ENCODE assay signal across 9 cellular contexts in the genomic region with DNA sequence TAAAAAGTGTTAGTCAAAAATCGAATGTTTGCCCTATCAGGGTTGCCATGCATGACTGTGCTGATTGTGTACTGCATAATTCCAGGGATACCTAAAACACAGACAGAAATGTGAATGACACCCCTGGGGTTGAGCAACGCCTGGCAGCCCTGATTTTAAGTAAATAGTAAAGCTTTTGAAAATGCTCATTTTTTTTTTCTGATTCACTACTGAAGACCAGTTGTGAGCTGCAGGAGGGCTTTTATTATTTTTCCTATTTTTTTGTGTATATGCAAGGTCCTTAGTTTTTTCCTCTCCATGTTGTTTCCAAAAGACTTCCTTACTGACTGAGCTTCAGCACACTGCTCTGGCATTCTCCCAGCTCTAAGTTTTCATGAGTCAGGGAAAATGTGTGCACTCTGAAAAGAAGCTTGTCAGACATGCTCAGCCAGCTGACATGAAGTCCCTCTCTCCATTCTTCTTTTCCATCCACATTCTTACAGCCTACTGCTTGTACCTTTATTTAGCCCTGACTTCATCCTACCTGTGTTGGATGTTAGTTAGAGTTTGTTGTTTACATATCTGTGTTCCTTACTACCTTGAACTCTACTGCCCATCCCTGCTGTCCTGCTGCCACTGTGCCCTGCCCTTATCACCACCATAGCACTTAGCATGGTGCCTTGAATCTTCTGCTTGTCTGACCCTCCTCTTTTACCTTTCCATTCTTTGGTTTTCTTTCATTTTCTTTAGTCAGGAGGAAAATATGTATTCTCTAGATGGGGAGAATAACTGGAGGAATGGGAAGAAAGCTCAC.
DNase-seq lines count a peak whose midpoint lies in the region; ATAC-seq, FAIRE-seq and TF ChIP-seq lines count a peak whose summit lies in the region.
"Had no signal": no experiment of that assay in that cellular context is flagged by ENCODE, and none has a peak within 500 bp of the region (broad histone marks: within the 10 kb centered on the region; RNA-seq: fewer than 3 reads in every experiment).

No MANE protein-coding gene starts in this region.

- peaks cover 0 to 6% of the 10 kb centered on the region in 2 donors for H3K4me1 ChIP-seq in left lung

- no peaks in the 10 kb centered on the region for H3K27me3 ChIP-seq in left lung

- ATAC-seq in left lung: peak; percentile 89
- no peak for ATAC-seq in HG02884 (IDR thresholded peaks at IDR 0.05; ENCODE audit: unreplicated experiment)
- ATAC-seq in HG02870 (IDR thresholded peaks at IDR 0.05; ENCODE audit: unreplicated experiment): no peak
- ATAC-seq in activated T-cell treated with anti-CD3 and anti-CD28 coated beads, Interleukin-2, amount 50 U/mL, for 4 hours: no peak

- in situ Hi-C loops in ACHN (cut with HindIII; ENCODE audit: low pct_ligation_motif_present, low pct_unique_long_range_greater_than_20kb, low sequenced_read_pairs): no loop called here

- H3K36me3 Mint-ChIP-seq in activated T-cell treated with anti-CD3 and anti-CD28 coated beads, Interleukin-2, amount 50 U/mL, for 4 hours (ENCODE audit: insufficient read depth): no peaks in the 10 kb centered on the region

- FAIRE-seq in H54 (lab: Jason Lieb, UNC): peak; percentile 77

- no peaks in the 10 kb centered on the region for H3K27me3 Mint-ChIP-seq in activated T-cell treated with anti-CD3 and anti-CD28 coated beads, Interleukin-2, amount 50 U/mL, for 4 hours (ENCODE audit: low read depth)

- no peaks in the 10 kb centered on the region for H3K36me3 ChIP-seq in left lung

- no peak overlapping the region for H3K4me3 Mint-ChIP-seq in activated T-cell treated with anti-CD3 and anti-CD28 coated beads, Interleukin-2, amount 50 U/mL, for 4 hours

- WGBS in lower leg skin, 2 donors: 42 to 45% methylated on average over 2 of the region's 2 CpGs

- H3K9me3 ChIP-seq in left lung: no peaks in the 10 kb centered on the region

- intact Hi-C loops in left lung (cut with DNase I) (no loop called here), lower leg skin (cut with DNase I; ENCODE audit: low total_unique reads) (no loop called here)

- H3K4me3 ChIP-seq in left lung (no peak overlapping the region), lower leg skin (ENCODE audit: low read depth, poor library complexity, severe bottlenecking) (no peak overlapping the region)

- H3K4me1 Mint-ChIP-seq in activated T-cell treated with anti-CD3 and anti-CD28 coated beads, Interleukin-2, amount 50 U/mL, for 4 hours (ENCODE audit: low read depth): peaks cover 34% of the 10 kb centered on the region

- no peak for TF ChIP-seq CTCF in left lung (IDR thresholded peaks at IDR 0.05)
- no peak for TF ChIP-seq CTCF in lower leg skin (IDR thresholded peaks at IDR 0.05)

- TF ChIP-seq POLR2A in H54 (IDR thresholded peaks at IDR 0.05; ENCODE audit: low read depth, low read length) (no peak), lower leg skin (IDR thresholded peaks at IDR 0.05) (no peak)

- peak overlapping the region in 1 of 2 donors; percentile 8 for H3K27ac ChIP-seq in left lung

- H3K9me3 Mint-ChIP-seq in activated T-cell treated with anti-CD3 and anti-CD28 coated beads, Interleukin-2, amount 50 U/mL, for 4 hours: no peaks in the 10 kb centered on the region

- peak; percentile 58 for DNase-seq in ACHN
- peak; percentile 10 for DNase-seq in H54 (ENCODE audit: insufficient read length, low spot score)
- peak; percentile 77 for DNase-seq in amniotic epithelial cell (ENCODE audit: low read depth)
- no peak for DNase-seq in left lung
- no peak for DNase-seq in lower leg skin (ENCODE audit: low spot score in 2 of 2)
- no peak for DNase-seq in activated T-cell treated with anti-CD3 and anti-CD28 coated beads, Interleukin-2, amount 50 U/mL, for 4 hours
- DNase-seq: activated naive CD4-positive, alpha-beta T cell treated with Interleukin-2 at 50 U/mL for 16 hours had no signal

Comparison
In these comparisons a context has a peak if more than half of its experiments do, and no peak if none do; other contexts are left out.
1. DNase-seq: peak in ACHN (single experiment), H54 (single experiment) and amniotic epithelial cell (single experiment); none in left lung (0 of 2), lower leg skin (0 of 2) and activated T-cell treated with anti-CD3 and anti-CD28 coated beads, Interleukin-2, amount 50 U/mL, for 4 hours (single experiment).